Comparison of ENCODE assay signal across 16 cellular contexts in genomic region chr7:133957860-133958259, GRCh38.
"Had no signal": no experiment of that assay in that cellular context is flagged by ENCODE, and none has a peak within 500 bp of the region (broad histone marks: within the 10 kb centered on the region; RNA-seq: fewer than 3 reads in every experiment).

No MANE protein-coding gene starts in this region.

- DNase-seq: cortex of kidney; dorsolateral prefrontal cortex; effector CD8-positive, alpha-beta T cell; foreskin keratinocyte; kidney glomerular epithelial cell; mucosa of descending colon; naive thymus-derived CD8-positive, alpha-beta T cell; posterior cingulate gyrus; sigmoid colon; stimulated activated CD4-positive, alpha-beta T cell treated with anti-CD3 and anti-CD28 coated beads, Interleukin-2, amount 100 ng/mL, for 48 hours; stimulated activated naive CD4-positive, alpha-beta T cell treated with Interleukin-2 at 50 U/mL for 16 hours; trophoblast cell had no signal

- H3K4me3 ChIP-seq: dorsolateral prefrontal cortex, esophagus muscularis mucosa, hepatocyte, mucosa of descending colon, right atrium auricular region, sigmoid colon, skin epidermis had no signal

- ATAC-seq: foreskin keratinocyte; mucosa of descending colon; naive thymus-derived CD8-positive, alpha-beta T cell had no signal
